16 cellular contexts compared by ENCODE assay signal in genomic region chr15:90683876-90684275, GRCh38.
"Had no signal": no experiment of that assay in that cellular context is flagged by ENCODE, and none has a peak within 500 bp of the region (broad histone marks: within the 10 kb centered on the region; RNA-seq: fewer than 3 reads in every experiment).

No MANE protein-coding gene starts in this region.

- H3K36me3 ChIP-seq: lower lobe of right lung had no signal

- H3K9me3 Mint-ChIP-seq: type B pancreatic cell had no signal

- H3K4me1 ChIP-seq: body of pancreas, testis had no signal

- H3K27me3 Mint-ChIP-seq: activated naive CD8-positive, alpha-beta T cell; type B pancreatic cell had no signal

- H3K27ac Mint-ChIP-seq: activated naive CD8-positive, alpha-beta T cell; nephron progenitor cell; progenitor cell of endocrine pancreas; type B pancreatic cell had no signal

- H3K36me3 Mint-ChIP-seq: activated naive CD8-positive, alpha-beta T cell; type B pancreatic cell had no signal

- H3K4me3 Mint-ChIP-seq: activated CD4-positive, alpha-beta T cell treated with anti-CD3 and anti-CD28 coated beads for 36 hours; activated naive CD8-positive, alpha-beta T cell; nephron progenitor cell; type B pancreatic cell had no signal

- H3K4me3 ChIP-seq: body of pancreas, dorsolateral prefrontal cortex, lower lobe of right lung, skin epidermis, testis had no signal

- H3K9me3 ChIP-seq: body of pancreas, lower lobe of right lung, testis had no signal

- H3K27ac ChIP-seq: body of pancreas, dorsolateral prefrontal cortex, lower lobe of right lung, skin epidermis, testis had no signal

- H3K27me3 ChIP-seq: body of pancreas, dorsolateral prefrontal cortex, testis had no signal

- ATAC-seq: activated CD4-positive, alpha-beta T cell treated with anti-CD3 and anti-CD28 coated beads for 36 hours; body of pancreas; left colon; lower lobe of right lung; right cardiac atrium had no signal

- DNase-seq: activated CD4-positive, alpha-beta T cell treated with anti-CD3 and anti-CD28 coated beads for 36 hours; activated T-cell treated with anti-CD3 and anti-CD28 coated beads for 4 hours; body of pancreas; dorsolateral prefrontal cortex; glutamatergic neuron; hippocampal formation; left colon; lower lobe of right lung; nephron progenitor cell; right cardiac atrium; SIG-M5; testis had no signal
